2 cellular contexts compared by ENCODE assay signal in genomic region chrX:52888090-52888489, GRCh38. TPM values are rescaled to one million over a fixed set of nuclear protein-coding genes. Genes with fewer than 3 reads are reported as not detected.
"Had no signal": no experiment of that assay in that cellular context is flagged by ENCODE, and none has a peak within 500 bp of the region (broad histone marks: within the 10 kb centered on the region; RNA-seq: fewer than 3 reads in every experiment).

No MANE protein-coding gene starts in this region.

RNA-seq across cellular contexts. Expression of gene XAGE3, which starts 20.2 kb away (rescaled TPM):
- total RNA-seq: G401, GM12878 had no signal
- polyA plus RNA-seq: GM12878 had no signal
